ENCODE assay signal across 30 cellular contexts in the genomic region with DNA sequence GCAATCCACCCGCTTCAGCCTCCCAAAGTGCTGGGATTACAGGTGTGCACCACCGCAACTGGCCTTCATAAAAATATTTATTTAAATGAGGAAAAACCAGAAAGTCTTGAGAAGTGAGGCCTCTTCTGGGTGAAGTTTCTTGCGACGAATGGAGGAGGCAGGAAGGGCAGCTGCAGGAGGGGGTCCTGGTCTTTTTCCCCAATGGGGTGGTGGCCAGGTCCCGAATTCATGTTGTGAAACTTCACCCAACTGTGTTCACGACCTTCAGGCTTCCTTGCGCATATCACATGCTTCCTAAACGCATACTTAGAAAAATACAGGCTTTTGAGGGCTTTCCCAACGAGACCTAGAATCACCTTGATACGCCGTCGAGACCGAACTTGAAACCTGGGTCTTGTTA.
"Had no signal": no experiment of that assay in that cellular context is flagged by ENCODE, and none has a peak within 500 bp of the region (broad histone marks: within the 10 kb centered on the region; RNA-seq: fewer than 3 reads in every experiment).

No MANE protein-coding gene starts in this region.

- H3K4me1 ChIP-seq: pancreas, psoas muscle, right lobe of liver, sigmoid colon, suprapubic skin, testis, tibial artery, transverse colon, upper lobe of right lung, uterus had no signal

- H3K4me3 ChIP-seq: pancreas, psoas muscle, right lobe of liver, sigmoid colon, suprapubic skin, testis, tibial artery, transverse colon, upper lobe of right lung, uterus had no signal

- H3K9me3 ChIP-seq: neutrophil, pancreas, psoas muscle, right lobe of liver, testis, transverse colon, upper lobe of right lung, uterus had no signal

- H3K27ac ChIP-seq: neutrophil, pancreas, psoas muscle, right lobe of liver, sigmoid colon, suprapubic skin, testis, tibial artery, transverse colon, upper lobe of right lung, uterus had no signal

- H3K9me3 Mint-ChIP-seq: natural killer cell treated with Interleukin-12 subunit alpha and Interleukin-12 subunit beta and Interleukin-15 and Interleukin-18, amount 100 ng/mL, for 72 hours; nephron progenitor cell; neural crest cell; stimulated activated memory B cell treated with anti-CD40 and anti-IgM and Interleukin-4, amounts not matched to agents 10 μg/mL and 1 μg/mL and 100 μg/mL, for 72 hours; stimulated activated naive CD8-positive, alpha-beta T cell treated with anti-CD3 and anti-CD28 coated beads, Interleukin-15, amount 100 ng/mL, for 72 hours; type B pancreatic cell had no signal

- H3K27me3 Mint-ChIP-seq: natural killer cell treated with Interleukin-12 subunit alpha and Interleukin-12 subunit beta and Interleukin-15 and Interleukin-18, amount 100 ng/mL, for 72 hours; stimulated activated memory B cell treated with anti-CD40 and anti-IgM and Interleukin-4, amounts not matched to agents 10 μg/mL and 1 μg/mL and 100 μg/mL, for 72 hours; stimulated activated naive CD8-positive, alpha-beta T cell treated with anti-CD3 and anti-CD28 coated beads, Interleukin-15, amount 100 ng/mL, for 72 hours; type B pancreatic cell had no signal

- H3K36me3 Mint-ChIP-seq: naive thymus-derived CD8-positive, alpha-beta T cell; natural killer cell treated with Interleukin-12 subunit alpha and Interleukin-12 subunit beta and Interleukin-15 and Interleukin-18, amount 100 ng/mL, for 72 hours; stimulated activated memory B cell treated with anti-CD40 and anti-IgM and Interleukin-4, amounts not matched to agents 10 μg/mL and 1 μg/mL and 100 μg/mL, for 72 hours; type B pancreatic cell had no signal

- H3K4me1 Mint-ChIP-seq: naive thymus-derived CD8-positive, alpha-beta T cell; stimulated activated memory B cell treated with anti-CD40 and anti-IgM and Interleukin-4, amounts not matched to agents 10 μg/mL and 1 μg/mL and 100 μg/mL, for 72 hours; stimulated activated naive CD8-positive, alpha-beta T cell treated with anti-CD3 and anti-CD28 coated beads, Interleukin-15, amount 100 ng/mL, for 72 hours had no signal

- H3K27me3 ChIP-seq: neutrophil, pancreas, right lobe of liver, testis, transverse colon, upper lobe of right lung, uterus had no signal

- H3K4me3 Mint-ChIP-seq: naive thymus-derived CD8-positive, alpha-beta T cell; natural killer cell treated with Interleukin-12 subunit alpha and Interleukin-12 subunit beta and Interleukin-15 and Interleukin-18, amount 100 ng/mL, for 72 hours; nephron progenitor cell; neural crest cell; stimulated activated memory B cell treated with anti-CD40 and anti-IgM and Interleukin-4, amounts not matched to agents 10 μg/mL and 1 μg/mL and 100 μg/mL, for 72 hours; stimulated activated naive CD8-positive, alpha-beta T cell treated with anti-CD3 and anti-CD28 coated beads, Interleukin-15, amount 100 ng/mL, for 72 hours; type B pancreatic cell had no signal

- DNase-seq: naive thymus-derived CD8-positive, alpha-beta T cell; nephron progenitor cell; nucleus accumbens; pancreas; psoas muscle; right cardiac atrium; sigmoid colon; small intestine; stimulated activated CD4-positive, alpha-beta T cell treated with anti-CD3 and anti-CD28 coated beads, Interleukin-12 subunit alpha, Interleukin-12 subunit beta, amount 100 ng/mL, for 4 hours; stimulated activated CD4-positive, alpha-beta T cell treated with anti-CD3 and anti-CD28 coated beads, Interleukin-1b, Interleukin-23, amount 100 ng/mL, for 48 hours; stimulated activated CD4-positive, alpha-beta T cell treated with anti-CD3 and anti-CD28 coated beads, Interleukin-4, amount 100 ng/mL, for 1 hour; stimulated activated CD4-positive, alpha-beta T cell treated with anti-CD3 and anti-CD28 coated beads, Interleukin-4, amount 100 ng/mL, for 4 hours; stimulated activated CD8-positive, alpha-beta memory T cell treated with anti-CD3 and anti-CD28 coated beads, Interleukin-4, amount 100 ng/mL, for 48 hours; stimulated activated naive CD4-positive, alpha-beta T cell; stimulated activated naive CD8-positive, alpha-beta T cell treated with anti-CD3 and anti-CD28 coated beads, Interleukin-15, amount 100 ng/mL, for 72 hours; stimulated activated naive CD8-positive, alpha-beta T cell treated with anti-CD3 and anti-CD28 coated beads, Interleukin-15, Interleukin-2, amounts not matched to agents 100 U/mL and 50 U/mL, for 24 hours; substantia nigra; testis; tibial artery; transverse colon; upper lobe of right lung; uterus had no signal

- H3K27ac Mint-ChIP-seq: naive thymus-derived CD8-positive, alpha-beta T cell; natural killer cell treated with Interleukin-12 subunit alpha and Interleukin-12 subunit beta and Interleukin-15 and Interleukin-18, amount 100 ng/mL, for 72 hours; nephron progenitor cell; progenitor cell of endocrine pancreas; stimulated activated memory B cell treated with anti-CD40 and anti-IgM and Interleukin-4, amounts not matched to agents 10 μg/mL and 1 μg/mL and 100 μg/mL, for 72 hours; stimulated activated naive CD8-positive, alpha-beta T cell treated with anti-CD3 and anti-CD28 coated beads, Interleukin-15, amount 100 ng/mL, for 72 hours; type B pancreatic cell had no signal

- H3K36me3 ChIP-seq: neutrophil, pancreas, right lobe of liver, sigmoid colon, suprapubic skin, tibial artery, transverse colon, upper lobe of right lung, uterus had no signal
